9 cellular contexts compared by ENCODE assay signal in the genomic region with DNA sequence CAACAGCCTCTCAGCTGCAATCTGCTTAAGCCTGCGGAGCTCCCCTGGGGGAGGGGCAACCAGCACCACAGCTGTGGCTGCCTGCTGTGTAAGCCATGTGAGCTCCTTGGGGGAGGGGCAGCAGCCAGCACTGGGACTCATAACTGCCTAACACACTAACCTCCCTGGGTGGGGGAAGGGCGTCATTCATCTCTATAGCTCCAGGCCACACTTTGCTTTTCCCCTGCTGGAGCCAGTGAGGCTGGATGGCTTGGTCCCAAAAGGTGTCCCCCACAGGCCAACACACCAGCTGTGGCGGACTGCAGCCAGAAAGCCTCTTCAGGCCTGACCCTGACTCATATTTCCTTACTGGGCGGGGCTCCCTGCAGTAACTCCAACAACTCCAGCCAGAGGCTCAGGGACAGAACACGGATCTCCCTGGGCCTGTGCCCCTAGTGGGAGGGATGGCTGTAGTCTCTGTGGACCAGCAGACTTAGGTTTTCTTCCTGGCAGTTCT.
A peak's percentile ranks its signal among the peaks of the same experiment; 100 is the strongest.
DNase-seq lines count a peak whose midpoint lies in the region; ATAC-seq and TF ChIP-seq lines count a peak whose summit lies in the region.
"Had no signal": no experiment of that assay in that cellular context is flagged by ENCODE, and none has a peak within 500 bp of the region (broad histone marks: within the 10 kb centered on the region; RNA-seq: fewer than 3 reads in every experiment).

No MANE protein-coding gene starts in this region.

- CTCF ChIA-PET in Calu3 (lab: Charles Lee): no interaction called here

- peak; percentile 52 for ATAC-seq in GM21528 (IDR thresholded peaks at IDR 0.05; ENCODE audit: low FRiP score, unreplicated experiment)

- H3K36me3 Mint-ChIP-seq in IgD-negative memory B cell: peaks cover 7% of the 10 kb centered on the region
- H3K36me3 Mint-ChIP-seq in Calu3 (ENCODE audit: insufficient read depth, unreplicated experiment): no peaks in the 10 kb centered on the region

- no TSS peak for BruUV-seq in Calu3 (replicated peaks; lab: Mats Ljungman, UMichigan)

- peak; percentile 35 for DNase-seq in COR-L47 (lab: John Stamatoyannopoulos, UW)
- DNase-seq in adipocyte (ENCODE audit: low read depth): peak; percentile 4
- DNase-seq in left kidney (ENCODE audit: low read depth, low spot score): peak; percentile 90
- no peak for DNase-seq in UCSD-AML1 (lab: John Stamatoyannopoulos, UW; ENCODE audit: unreplicated experiment)
- no peak for DNase-seq in Calu3
- no peak for DNase-seq in KG1 (lab: John Stamatoyannopoulos, UW)

- H3K4me1 ChIP-seq in adipocyte (ENCODE audit: control insufficient read depth, insufficient read depth, low read length): peaks cover 6% of the 10 kb centered on the region

- no peak for TF ChIP-seq CTCF in Calu3 (IDR thresholded peaks at IDR 0.05; ENCODE audit: unreplicated experiment)

- H3K4me3 Mint-ChIP-seq in IgD-negative memory B cell (no peak overlapping the region), Calu3 (ENCODE audit: low read depth, unreplicated experiment) (no peak overlapping the region)
- H3K4me3 Mint-ChIP-seq: stimulated activated naive CD8-positive, alpha-beta T cell treated with anti-CD3 and anti-CD28 coated beads, Interleukin-15, Interleukin-2, amounts not matched to agents 100 ng/mL and 50 ng/mL, for 24 hours had no signal

- H3K36me3 ChIP-seq in adipocyte (ENCODE audit: control insufficient read depth, insufficient read depth, low read length, severe bottlenecking): no peaks in the 10 kb centered on the region

- peaks cover 1% of the 10 kb centered on the region for H3K27me3 Mint-ChIP-seq in IgD-negative memory B cell
- no peaks in the 10 kb centered on the region for H3K27me3 Mint-ChIP-seq in Calu3 (ENCODE audit: unreplicated experiment)

- H3K27me3 ChIP-seq in adipocyte (replicated peaks; ENCODE audit: control insufficient read depth, insufficient read depth, low read length): no peaks in the 10 kb centered on the region

- H3K9me3 ChIP-seq in adipocyte (ENCODE audit: control insufficient read depth, low read length): peaks cover 7% of the 10 kb centered on the region

- H3K9me3 Mint-ChIP-seq in IgD-negative memory B cell (peaks cover 7 to 15% (median 11%) of the 10 kb centered on the region in 3 donors), Calu3 (ENCODE audit: low read depth, unreplicated experiment) (peaks cover 7% of the 10 kb centered on the region)

- H3K27ac Mint-ChIP-seq in IgD-negative memory B cell: peak overlapping the region in 2 of 3 donors; percentile 18 to 77
- no peak overlapping the region for H3K27ac Mint-ChIP-seq in Calu3 (ENCODE audit: unreplicated experiment)
- H3K27ac Mint-ChIP-seq: stimulated activated naive CD8-positive, alpha-beta T cell treated with anti-CD3 and anti-CD28 coated beads, Interleukin-15, Interleukin-2, amounts not matched to agents 100 ng/mL and 50 ng/mL, for 24 hours had no signal

- intact Hi-C loops in Calu3 (cut with micrococcal nuclease; ENCODE audit: unreplicated experiment): no loop called here

- H3K4me3 ChIP-seq in adipocyte (ENCODE audit: low read length): no peak overlapping the region

- no peak overlapping the region for H3K9ac ChIP-seq in adipocyte (ENCODE audit: low read length)

- H3K4me1 Mint-ChIP-seq in IgD-negative memory B cell (peaks cover 6 to 17% (median 10%) of the 10 kb centered on the region in 3 donors), Calu3 (ENCODE audit: low read depth, unreplicated experiment) (no peaks in the 10 kb centered on the region)

Comparison
In these comparisons a context has a peak if more than half of its experiments do, and no peak if none do; other contexts are left out.
1. DNase-seq: peak in COR-L47 (single experiment), adipocyte (single experiment) and left kidney (single experiment); none in UCSD-AML1 (single experiment), Calu3 (single experiment) and KG1 (single experiment).